In genomic region chr15:84142888-84143337, GRCh38 we compare ENCODE assay signal across 8 cellular contexts.
DNase-seq lines count a peak whose midpoint lies in the region; ATAC-seq and TF ChIP-seq lines count a peak whose summit lies in the region.

No MANE protein-coding gene starts in this region.

- WGBS in heart left ventricle, 4 donors, result 2 to 9% (median 2%) methylated on average over 7 of the region's 7 CpGs

- peaks cover 12% of the 10 kb centered on the region for H3K4me1 ChIP-seq in Karpas-422 (ENCODE audit: low read length)
- no peaks in the 10 kb centered on the region for H3K4me1 ChIP-seq in SJSA1 (replicated peaks)
- peaks cover 0 to 4% (median 0%) of the 10 kb centered on the region in 12 donors for H3K4me1 ChIP-seq in heart left ventricle

- H3K36me3 ChIP-seq in Karpas-422 (ENCODE audit: insufficient read depth, low read length), result no peaks in the 10 kb centered on the region
- no peaks in the 10 kb centered on the region for H3K36me3 ChIP-seq in SJSA1
- no peaks in the 10 kb centered on the region for H3K36me3 ChIP-seq in heart left ventricle

- H3K9me3 ChIP-seq in Karpas-422 (ENCODE audit: low read length), result no peaks in the 10 kb centered on the region
- no peaks in the 10 kb centered on the region for H3K9me3 ChIP-seq in SJSA1 (replicated peaks)
- no peaks in the 10 kb centered on the region for H3K9me3 ChIP-seq in heart left ventricle

- H2AFZ ChIP-seq in Karpas-422 (ENCODE audit: low read length), result peak overlapping the region; percentile 88

- no peak overlapping the region for H3K27ac ChIP-seq in Karpas-422 (ENCODE audit: low read length)
- no peak overlapping the region for H3K27ac ChIP-seq in SJSA1
- no peak overlapping the region for H3K27ac ChIP-seq in heart left ventricle

- no peaks in the 10 kb centered on the region for H3K9me2 ChIP-seq in Karpas-422 (replicated peaks; ENCODE audit: insufficient read depth, low read length)

- H3K27me3 ChIP-seq in Karpas-422 (ENCODE audit: low read length) (no peaks in the 10 kb centered on the region), SJSA1 (replicated peaks) (no peaks in the 10 kb centered on the region), heart left ventricle (no peaks in the 10 kb centered on the region)

- H3K9ac ChIP-seq in Karpas-422 (ENCODE audit: low read length), result peak overlapping the region; percentile 22

- H3K4me2 ChIP-seq in Karpas-422 (ENCODE audit: low read depth, low read length, poor library complexity, severe bottlenecking), result peak overlapping the region; percentile 40

- no peaks in the 10 kb centered on the region for H4K20me1 ChIP-seq in Karpas-422 (ENCODE audit: insufficient read depth, low read depth, low read length)

- TF ChIP-seq CTCF in heart left ventricle (IDR thresholded peaks at IDR 0.05), result peak; percentile 65 to 85 (median 78)

- intact Hi-C loops in heart left ventricle (cut with DNase I), result no loop called here

- H3K79me2 ChIP-seq in Karpas-422 (ENCODE audit: low read length), result no peaks in the 10 kb centered on the region

- peak; percentile 80 to 96 (median 92) for ATAC-seq in heart left ventricle

- DNase-seq in GM04504 (ENCODE audit: low read depth) (peak; percentile 49), GOT3 (lab: John Stamatoyannopoulos, UW) (peak; percentile 41), Karpas-422 (peak; percentile 94), SJSA1 (ENCODE audit: low read depth in 1 of 2, low spot score in 2 of 2) (peak; percentile 55 to 70), heart left ventricle (peak in 4 of 5 donors; percentile 66 to 77 (median 71)), renal cortical epithelial cell (ENCODE audit: low read depth) (peak; percentile 78), T1000 (lab: John Stamatoyannopoulos, UW) (no peak)
- peak; percentile 78 for DNase-seq in activated naive CD4-positive, alpha-beta T cell treated with anti-CD3 and anti-CD28 coated beads, Interleukin-2, amount 50 U/mL, for 16 hours

- TF ChIP-seq POLR2A in heart left ventricle (IDR thresholded peaks at IDR 0.05), result no peak

- H3K4me3 ChIP-seq in Karpas-422 (ENCODE audit: low read length), result peak overlapping the region; percentile 19; the same call in 1 of the 2 replicates
- H3K4me3 ChIP-seq in SJSA1, result no peak overlapping the region
- H3K4me3 ChIP-seq in heart left ventricle, result no peak overlapping the region
